12 cellular contexts compared by ENCODE assay signal in the genomic region with DNA sequence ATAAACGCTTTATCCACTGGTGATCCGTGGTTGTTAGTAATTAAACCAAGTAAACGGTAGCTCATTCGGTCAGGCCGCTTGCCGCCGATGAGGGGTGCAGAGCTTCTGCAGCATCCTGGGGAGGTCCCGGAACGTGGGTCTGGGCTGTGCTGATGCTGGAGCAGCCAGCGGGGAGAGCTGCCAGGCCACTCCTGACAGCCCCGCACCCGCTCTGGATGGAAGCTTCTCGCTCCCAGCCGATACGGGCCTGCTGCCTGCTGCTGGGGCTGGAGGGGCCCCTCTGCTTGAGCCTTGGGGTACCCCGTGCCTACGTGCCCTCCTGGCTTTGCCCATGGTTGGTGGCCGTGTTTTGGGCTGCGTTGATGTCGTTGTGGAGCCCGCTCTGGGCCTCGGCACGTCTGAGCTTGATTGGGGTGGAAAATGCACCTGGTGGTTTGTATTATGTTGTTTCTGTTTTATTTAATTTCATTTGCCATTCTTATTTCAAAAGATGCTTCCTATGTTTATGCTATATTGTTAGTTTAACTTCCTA. TPM values are rescaled to one million over a fixed set of nuclear protein-coding genes. Genes with fewer than 3 reads are reported as not detected.
DNase-seq lines count a peak whose midpoint lies in the region; ATAC-seq, FAIRE-seq and TF ChIP-seq lines count a peak whose summit lies in the region.
"Had no signal": no experiment of that assay in that cellular context is flagged by ENCODE, and none has a peak within 500 bp of the region (broad histone marks: within the 10 kb centered on the region; RNA-seq: fewer than 3 reads in every experiment).

No MANE protein-coding gene starts in this region.

- no peaks in the 10 kb centered on the region for H3K79me1 ChIP-seq in H9 (ENCODE audit: insufficient read depth, low read depth, low read length, poor library complexity, severe bottlenecking)
- peaks cover 21% of the 10 kb centered on the region for H3K79me1 ChIP-seq in H1 (ENCODE audit: low read depth, low read length)
- peaks cover 22% of the 10 kb centered on the region for H3K79me1 ChIP-seq in trophoblast cell (ENCODE audit: low read length)

- no peak overlapping the region for H3T11ph ChIP-seq in H9 (ENCODE audit: low read length)

- H4K20me1 ChIP-seq in H9 (ENCODE audit: control insufficient read depth, insufficient read depth, insufficient read length) (peaks cover 4% of the 10 kb centered on the region), H1 (replicated peaks in 1 of 2; ENCODE audit: control insufficient read depth in 1 of 2, insufficient read depth in 2 of 2, low read length in 2 of 2) (peaks cover 1 to 13% of the 10 kb centered on the region in 2 experiments)

- peak overlapping the region; percentile 40 for H4K12ac ChIP-seq in trophoblast cell (ENCODE audit: low read depth, low read length)

- no peak overlapping the region for H2BK12ac ChIP-seq in H9 (ENCODE audit: insufficient read length, low read depth, low read length)
- H2BK12ac ChIP-seq in H1 (ENCODE audit: low read depth, low read length): no peak overlapping the region
- H2BK12ac ChIP-seq in trophoblast cell (ENCODE audit: low read length): peak overlapping the region; percentile 70

- H3K36me3 Mint-ChIP-seq in CD4-positive, alpha-beta T cell (ENCODE audit: low read depth): peaks cover 21% of the 10 kb centered on the region
- peaks cover 11 to 31% (median 23%) of the 10 kb centered on the region in 3 experiments for H3K36me3 Mint-ChIP-seq in H9 (ENCODE audit: insufficient read depth in 1 of 3, low read depth in 3 of 3)

- H3K4me1 Mint-ChIP-seq in CD4-positive, alpha-beta T cell (ENCODE audit: low read depth): peaks cover 72% of the 10 kb centered on the region
- peaks cover 14 to 27% of the 10 kb centered on the region in 2 experiments for H3K4me1 Mint-ChIP-seq in H9

- H2BK5ac ChIP-seq in H9 (ENCODE audit: insufficient read length, low read length) (no peak overlapping the region), H1 (ENCODE audit: low read depth, low read length) (no peak overlapping the region), trophoblast cell (ENCODE audit: low read depth, low read length, poor library complexity) (peak overlapping the region; percentile 50)

- no peak for TF ChIP-seq EP300 in H1 (IDR thresholded peaks at IDR 0.05; ENCODE audit: borderline replicate concordance in 1 of 2, low read depth in 2 of 2, low read length in 2 of 2)

- H3K79me2 ChIP-seq in H9 (ENCODE audit: insufficient read depth, low read length) (no peaks in the 10 kb centered on the region; the same call in 1 of the 2 replicates), H1 (ENCODE audit: control insufficient read depth in 1 of 2, insufficient read depth in 2 of 2, low read length in 2 of 2) (peaks cover 0 to 23% of the 10 kb centered on the region in 2 experiments; a peak in 2 of 4 replicates), trophoblast cell (ENCODE audit: control insufficient read depth, insufficient read depth, low read length, poor library complexity) (peaks cover 10% of the 10 kb centered on the region)

- H4K8ac ChIP-seq in H9 (replicated peaks; ENCODE audit: insufficient read length, low read depth, low read length): no peak overlapping the region
- peak overlapping the region; percentile 32; the same call in 1 of the 2 replicates for H4K8ac ChIP-seq in H1 (ENCODE audit: extremely low read depth, insufficient read depth, low read length)
- peak overlapping the region; percentile 75 for H4K8ac ChIP-seq in trophoblast cell (ENCODE audit: low read depth, low read length)

- H3K18ac ChIP-seq in H9 (ENCODE audit: insufficient read length, low read depth, low read length) (no peak overlapping the region), H1 (ENCODE audit: extremely low read depth, low read length) (no peak overlapping the region), trophoblast cell (ENCODE audit: low read length) (peak overlapping the region; percentile 87)

- H3K4me3 ChIP-seq in H1 (ENCODE audit: extremely low read depth in 1 of 4, insufficient read depth in 2 of 4, low read depth in 3 of 4, low read length in 4 of 4): no peak overlapping the region
- H3K4me3 ChIP-seq in trophoblast cell (ENCODE audit: low read depth, low read length): no peak overlapping the region
- H3K4me3 ChIP-seq: sigmoid colon had no signal

- H3K4me2 ChIP-seq in H9 (ENCODE audit: insufficient read depth, insufficient read length, low read length) (no peak overlapping the region), H1 (ENCODE audit: insufficient read depth in 1 of 2, low read depth in 2 of 2, low read length in 2 of 2) (no peak overlapping the region), trophoblast cell (ENCODE audit: low read length) (no peak overlapping the region)

- H2BK120ac ChIP-seq in H9 (ENCODE audit: low read depth, low read length, poor library complexity, severe bottlenecking) (no peak overlapping the region), H1 (replicated peaks; ENCODE audit: low read depth, low read length) (no peak overlapping the region), trophoblast cell (ENCODE audit: insufficient read depth, low read length, poor library complexity) (peak overlapping the region; percentile 93)

- no peaks in the 10 kb centered on the region for H3K27me3 Mint-ChIP-seq in CD4-positive, alpha-beta T cell
- no peaks in the 10 kb centered on the region for H3K27me3 Mint-ChIP-seq in H9 (ENCODE audit: low read depth)
- H3K27me3 Mint-ChIP-seq: activated B cell treated with CpG ODN at 0.5 μM for 24 hours had no signal

- TF ChIP-seq CTCF in CD4-positive, alpha-beta T cell (IDR thresholded peaks at IDR 0.05): no peak
- no peak for TF ChIP-seq CTCF in H9 (conservative IDR thresholded peaks at IDR 0.05)
- no peak for TF ChIP-seq CTCF in H1 (IDR thresholded peaks at IDR 0.05; ENCODE audit: control extremely low read depth in 1 of 3, insufficient read depth in 1 of 3, low read depth in 1 of 3, low read length in 3 of 3)

- intact Hi-C loops in CD4-positive, alpha-beta T cell (cut with DNase I, micrococcal nuclease): loop anchor here in 1 of 2 experiments (2.0 kb wide), 1 partner anchor 15 kb away; no protein-coding TSS in a partner anchor

- H3K27ac ChIP-seq in CD4-positive, alpha-beta T cell (ENCODE audit: low read depth, low read length): no peak overlapping the region
- H3K27ac ChIP-seq in H9 (ENCODE audit: insufficient read length, low read depth, low read length) (no peak overlapping the region), H1 (ENCODE audit: low read depth, low read length) (no peak overlapping the region; the same call in 1 of the 2 replicates), trophoblast cell (ENCODE audit: low read depth, low read length) (peak overlapping the region; percentile 21)

- H2BK15ac ChIP-seq in H9 (ENCODE audit: low read depth, low read length): no peak overlapping the region
- no peak overlapping the region for H2BK15ac ChIP-seq in H1 (ENCODE audit: low read length)

- no peak for DNase-seq in CD4-positive, alpha-beta T cell
- DNase-seq in H9 (no peak), H1 (ENCODE audit: low read depth in 1 of 2, low spot score in 2 of 2) (no peak), trophoblast cell (no peak), NCI-H1048 (lab: John Stamatoyannopoulos, UW) (no peak), NCI-H510A treated with DMSO at 0.1 percent for 48 hours (lab: John Stamatoyannopoulos, UW) (no peak)
- DNase-seq: activated B cell treated with CpG ODN at 0.5 μM for 24 hours, activated gamma-delta T cell, SIG-M5 had no signal

- H2AK5ac ChIP-seq in H9 (ENCODE audit: insufficient read length, low read length) (no peak overlapping the region), H1 (ENCODE audit: low read depth, low read length) (no peak overlapping the region), trophoblast cell (ENCODE audit: low read length) (peak overlapping the region; percentile 96)

- H3K56ac ChIP-seq in H9 (ENCODE audit: insufficient read length, low read depth, low read length) (no peak overlapping the region), H1 (replicated peaks; ENCODE audit: insufficient read length, low read depth, low read length) (no peak overlapping the region)

- peak overlapping the region; percentile 99 for H3K27ac Mint-ChIP-seq in CD4-positive, alpha-beta T cell
- peak overlapping the region in 1 of 3 experiments; percentile 81; a peak in 2 of 7 replicates for H3K27ac Mint-ChIP-seq in H9
- H3K27ac Mint-ChIP-seq: activated B cell treated with CpG ODN at 0.5 μM for 24 hours had no signal

- no peaks in the 10 kb centered on the region for H3K27me3 ChIP-seq in CD4-positive, alpha-beta T cell (ENCODE audit: control insufficient read depth, insufficient read depth, low read length)
- H3K27me3 ChIP-seq in H9 (ENCODE audit: insufficient read depth, low read length) (no peaks in the 10 kb centered on the region), H1 (replicated peaks in 1 of 4; ENCODE audit: control insufficient read depth in 3 of 4, extremely low read depth in 1 of 4, insufficient read depth in 3 of 4, low read length in 3 of 4) (no peaks in the 10 kb centered on the region), trophoblast cell (ENCODE audit: insufficient read depth, low read length) (no peaks in the 10 kb centered on the region)
- H3K27me3 ChIP-seq: sigmoid colon had no signal

- no peak overlapping the region for H4K5ac ChIP-seq in H9 (ENCODE audit: insufficient read length, low read depth, low read length)
- no peak overlapping the region for H4K5ac ChIP-seq in H1 (ENCODE audit: insufficient read length, low read depth, low read length)

- H3K36me3 ChIP-seq in H1 (ENCODE audit: control insufficient read depth in 2 of 4, insufficient read depth in 4 of 4, low read length in 3 of 4): peaks cover 0 to 3% (median 1%) of the 10 kb centered on the region in 4 experiments; a peak in 2 of 8 replicates
- peaks cover 0 to 5% of the 10 kb centered on the region in 2 experiments for H3K36me3 ChIP-seq in trophoblast cell (ENCODE audit: control insufficient read depth in 1 of 2, insufficient read depth in 2 of 2, low read length in 2 of 2)
- H3K36me3 ChIP-seq: sigmoid colon had no signal

- no peaks in the 10 kb centered on the region for H3K23me2 ChIP-seq in H9 (ENCODE audit: insufficient read length, low read depth, low read length, poor library complexity, severe bottlenecking)
- no peaks in the 10 kb centered on the region for H3K23me2 ChIP-seq in H1 (ENCODE audit: low read depth, low read length)

- H2BK20ac ChIP-seq in H9 (ENCODE audit: low read depth, low read length, poor library complexity, severe bottlenecking) (no peak overlapping the region), H1 (ENCODE audit: low read length) (no peak overlapping the region)

- H3K9ac ChIP-seq in H9 (ENCODE audit: extremely low read depth, insufficient read length, low read length) (no peak overlapping the region), H1 (replicated peaks in 1 of 4; ENCODE audit: extremely low read depth in 1 of 4, low read depth in 3 of 4, low read length in 3 of 4) (no peak overlapping the region), trophoblast cell (ENCODE audit: low read length) (no peak overlapping the region)

- FAIRE-seq in H1 (lab: Jason Lieb, UNC): no peak

- ATAC-seq in CD4-positive, alpha-beta T cell (ENCODE audit: poor library complexity): no peak
- no peak for ATAC-seq in HG02970 (IDR thresholded peaks at IDR 0.05; ENCODE audit: low FRiP score, unreplicated experiment)

- no peak for TF ChIP-seq POLR2A in H1 (IDR thresholded peaks at IDR 0.05; ENCODE audit: control extremely low read depth in 1 of 2, low read depth in 2 of 2, low read length in 2 of 2)

- no CpG with 5 or more reads among the region's 23 CpGs for WGBS in H9 (ENCODE audit: extremely low coverage, insufficient read length, low lambda C conversion rate)
- 86% methylated on average over 23 of the region's 23 CpGs; no CpG with 5 or more reads in 1 of the 2 experiments for WGBS in H1 (ENCODE audit: extremely low coverage in 1 of 2, insufficient coverage in 1 of 2, insufficient read length in 1 of 2, insufficient replicate concordance in 2 of 2, low coverage in 1 of 2, low lambda C conversion rate in 2 of 2, missing lambda C conversion rate in 1 of 2), 2 experiments
- no CpG with 5 or more reads among the region's 23 CpGs for WGBS in trophoblast cell (ENCODE audit: extremely low coverage, insufficient coverage, insufficient read length)

- peak overlapping the region; percentile 18 for H3K4me3 Mint-ChIP-seq in CD4-positive, alpha-beta T cell
- H3K4me3 Mint-ChIP-seq in H9: no peak overlapping the region
- H3K4me3 Mint-ChIP-seq: activated B cell treated with CpG ODN at 0.5 μM for 24 hours had no signal

- no peak overlapping the region for H3K4ac ChIP-seq in H9 (ENCODE audit: low read depth, low read length)
- H3K4ac ChIP-seq in H1 (replicated peaks; ENCODE audit: insufficient read length, low read depth, low read length): no peak overlapping the region
- H3K4ac ChIP-seq in trophoblast cell (ENCODE audit: low read depth, low read length): peak overlapping the region; percentile 80

- peak overlapping the region; percentile 51; the same call in 1 of the 2 replicates for H3K14ac ChIP-seq in H9 (ENCODE audit: insufficient read depth, low read length)
- no peak overlapping the region for H3K14ac ChIP-seq in H1 (ENCODE audit: insufficient read length)
- peak overlapping the region; percentile 82 for H3K14ac ChIP-seq in trophoblast cell (ENCODE audit: low read length)

- H3K4me1 ChIP-seq in H9 (ENCODE audit: insufficient read depth, low read length) (no peaks in the 10 kb centered on the region), H1 (replicated peaks in 1 of 4; ENCODE audit: control insufficient read depth in 3 of 4, insufficient read depth in 4 of 4, low read length in 3 of 4) (peaks cover 0 to 3% (median under 1%) of the 10 kb centered on the region in 4 experiments; a peak in 2 of 7 replicates), trophoblast cell (ENCODE audit: control insufficient read depth in 1 of 2, insufficient read depth in 2 of 2, low read length in 2 of 2) (peaks cover 35 to 39% of the 10 kb centered on the region in 2 experiments)

- POLR2A ChIA-PET in CD4-positive, alpha-beta T cell (lab: Charles Lee): interaction anchor here (1.2 to 4.6 kb wide), 4 partner anchors 12 to 27 kb away, joined by 4 to 29 read pairs (median 6); no protein-coding TSS in a partner anchor
- POLR2A ChIA-PET in H1 (lab: Charles Lee; ENCODE audit: partially characterized antibody): interaction anchor here (0.9 kb wide), 1 partner anchor 8 kb away, joined by 3 read pairs; no protein-coding TSS in a partner anchor

- H2AFZ ChIP-seq in H9 (ENCODE audit: low read length): no peak overlapping the region
- no peak overlapping the region for H2AFZ ChIP-seq in H1 (ENCODE audit: low read length)
- peak overlapping the region; percentile 48 for H2AFZ ChIP-seq in trophoblast cell (ENCODE audit: insufficient read depth, low read length, poor library complexity)

- TF ChIP-seq RAD21 in H1 (IDR thresholded peaks at IDR 0.05 in 1 of 2, conservative IDR thresholded peaks at IDR 0.05 in 1 of 2; ENCODE audit: low read depth in 2 of 2, low read length in 2 of 2): no peak

- H3K23ac ChIP-seq in H9 (ENCODE audit: insufficient read length, low read depth, low read length) (no peak overlapping the region), H1 (ENCODE audit: insufficient read length) (no peak overlapping the region), trophoblast cell (ENCODE audit: low read length) (no peak overlapping the region)

- no peak overlapping the region for H4K91ac ChIP-seq in H9 (ENCODE audit: insufficient read length, low read depth, low read length)
- H4K91ac ChIP-seq in H1 (replicated peaks; ENCODE audit: insufficient read length, low read length): no peak overlapping the region
- H4K91ac ChIP-seq in trophoblast cell (ENCODE audit: low read depth, low read length): peak overlapping the region; percentile 86

- H3K9me3 Mint-ChIP-seq in CD4-positive, alpha-beta T cell: no peaks in the 10 kb centered on the region
- no peaks in the 10 kb centered on the region for H3K9me3 Mint-ChIP-seq in H9
- H3K9me3 Mint-ChIP-seq: activated B cell treated with CpG ODN at 0.5 μM for 24 hours had no signal

- H3K9me3 ChIP-seq in CD4-positive, alpha-beta T cell (ENCODE audit: control insufficient read depth, low read length): no peaks in the 10 kb centered on the region
- H3K9me3 ChIP-seq in H9 (ENCODE audit: control insufficient read depth, low read depth, low read length): no peaks in the 10 kb centered on the region
- H3K9me3 ChIP-seq in H1 (ENCODE audit: insufficient read depth in 2 of 2, low read depth in 1 of 2, low read length in 1 of 2): no peaks in the 10 kb centered on the region
- H3K9me3 ChIP-seq in trophoblast cell (ENCODE audit: insufficient read depth, low read depth, low read length): peaks cover 6% of the 10 kb centered on the region
- H3K9me3 ChIP-seq: sigmoid colon had no signal

- CTCF ChIA-PET in CD4-positive, alpha-beta T cell (lab: Charles Lee): no interaction called here
- CTCF ChIA-PET in H1 (lab: Charles Lee; ENCODE audit: partially characterized antibody): interaction anchor here (0.5 to 2.2 kb wide), 8 partner anchors 16 to 114 kb away, joined by 3 to 6 read pairs (median 3); no protein-coding TSS in a partner anchor

RNA-seq across cellular contexts. Expression of gene ZNF750, which starts 41.5 kb away (rescaled TPM):
- not detected for total RNA-seq in CD4-positive, alpha-beta T cell
- total RNA-seq in H9 (2021): 0.09 TPM in 1 of 2 replicates, not detected in the other
- total RNA-seq in H1 (2021; fragmentation: NEBNext Ultra II Directional; extraction: Animal tissue kit (Norgen Biotek cat#: 25700)): not detected in 2 replicates
- polyA plus RNA-seq in H1 (2011; rRNA removed): 0.02 TPM in 1 of 2 replicates, not detected in the other
- polyA plus RNA-seq in H1 (2011; cell fraction: cytosol; rRNA removed): not detected
- polyA plus RNA-seq in H1 (2011; cell fraction: nucleus; rRNA removed): not detected
- 0.12 to 0.14 TPM in 2 of 4 replicates, not detected in the others for polyA plus RNA-seq in H1 (2012, experiment 1 of 2)
- 0.04 TPM for polyA plus RNA-seq in H1 (2012, experiment 2 of 2)
- 0.02 TPM for polyA plus RNA-seq in H1 (2013, experiment 1 of 2)
- polyA plus RNA-seq in H1 (2013, experiment 2 of 2): 0.02 TPM
- not detected in 2 replicates for polyA minus RNA-seq in H1 (2011; rRNA and poly(A)+ RNA removed)
- polyA minus RNA-seq in H1 (2011; cell fraction: cytosol; rRNA and poly(A)+ RNA removed): not detected
- not detected for polyA minus RNA-seq in H1 (2011; cell fraction: nucleus; rRNA and poly(A)+ RNA removed)
- 28.8 and 29.8 TPM in 2 replicates for polyA plus RNA-seq in trophoblast cell (2013)
- total RNA-seq: activated B cell treated with CpG ODN at 0.5 μM for 24 hours, sigmoid colon, subcutaneous adipose tissue had no signal
